22 cellular contexts compared by ENCODE assay signal in the genomic region with DNA sequence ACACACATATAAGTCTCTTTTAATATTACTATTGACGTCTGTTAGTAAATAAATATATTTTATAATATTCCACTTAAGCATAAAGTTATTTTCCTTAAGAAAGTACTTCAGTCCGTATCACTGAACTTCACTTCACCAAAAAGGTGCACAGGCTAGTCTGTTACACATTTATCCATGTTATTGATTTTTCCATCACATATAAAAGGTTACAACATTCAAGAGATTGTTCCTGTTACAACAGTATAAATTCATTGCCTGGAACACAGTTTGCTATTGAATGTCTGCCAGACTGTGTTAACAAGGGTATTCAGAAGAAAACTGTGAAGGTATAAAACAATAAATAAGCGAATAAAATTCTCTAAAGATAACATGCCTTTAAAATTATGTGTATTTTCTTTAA.
"Had no signal": no experiment of that assay in that cellular context is flagged by ENCODE, and none has a peak within 500 bp of the region (broad histone marks: within the 10 kb centered on the region; RNA-seq: fewer than 3 reads in every experiment).

No MANE protein-coding gene starts in this region.

- H3K27ac ChIP-seq: dorsolateral prefrontal cortex, neutrophil, parathyroid adenoma, spleen, thoracic aorta, tibial nerve, upper lobe of left lung had no signal

- H3K4me3 ChIP-seq: dorsolateral prefrontal cortex, mucosa of descending colon, spleen, thoracic aorta, tibial nerve, upper lobe of left lung had no signal

- H3K4me3 Mint-ChIP-seq: immature natural killer cell; mesothelial cell of epicardium; naive B cell; natural killer cell treated with Interleukin-12 subunit alpha and Interleukin-12 subunit beta and Interleukin-15 and Interleukin-18, amount 100 ng/mL, for 72 hours; neural crest cell; stimulated activated naive B cell treated with anti-CD40 and anti-IgM and Interleukin-4, amounts not matched to agents 10 μg/mL and 1 μg/mL and 100 μg/mL, for 72 hours; stimulated activated naive CD8-positive, alpha-beta T cell treated with anti-CD3 and anti-CD28 coated beads, Interleukin-15, Interleukin-2, amounts not matched to agents 100 ng/mL and 50 ng/mL, for 24 hours had no signal

- H3K36me3 ChIP-seq: neutrophil, spleen, thoracic aorta, tibial nerve, upper lobe of left lung had no signal

- H3K4me1 Mint-ChIP-seq: immature natural killer cell; mesothelial cell of epicardium; naive B cell; neural crest cell; stimulated activated naive B cell treated with anti-CD40 and anti-IgM and Interleukin-4, amounts not matched to agents 10 μg/mL and 1 μg/mL and 100 μg/mL, for 72 hours had no signal

- ATAC-seq: mucosa of descending colon; natural killer cell treated with Interleukin-12 subunit alpha and Interleukin-12 subunit beta and Interleukin-15 and Interleukin-18, amount 100 ng/mL, for 72 hours; sciatic nerve; stimulated activated naive B cell treated with anti-CD40 and anti-IgM and Interleukin-4, amounts not matched to agents 10 μg/mL and 1 μg/mL and 100 μg/mL, for 72 hours had no signal

- H3K4me1 ChIP-seq: parathyroid adenoma, spleen, tibial nerve, upper lobe of left lung had no signal

- H3K36me3 Mint-ChIP-seq: immature natural killer cell; mesothelial cell of epicardium; naive B cell; natural killer cell treated with Interleukin-12 subunit alpha and Interleukin-12 subunit beta and Interleukin-15 and Interleukin-18, amount 100 ng/mL, for 72 hours; stimulated activated naive B cell treated with anti-CD40 and anti-IgM and Interleukin-4, amounts not matched to agents 10 μg/mL and 1 μg/mL and 100 μg/mL, for 72 hours had no signal

- DNase-seq: dorsolateral prefrontal cortex; effector CD4-positive, alpha-beta T cell; hypothalamus; immature natural killer cell; mesenchymal stem cell; mucosa of descending colon; naive B cell; spleen; stimulated activated CD4-positive, alpha-beta T cell treated with anti-CD3 and anti-CD28 coated beads, Interleukin-15, amount 100 ng/mL, for 24 hours; stimulated activated CD4-positive, alpha-beta T cell treated with anti-CD3 and anti-CD28 coated beads, Interleukin-2, amount 100 ng/mL, for 48 hours; stimulated activated naive B cell treated with anti-CD40 and anti-IgM and Interleukin-4, amounts not matched to agents 10 μg/mL and 1 μg/mL and 100 μg/mL, for 72 hours; upper lobe of left lung had no signal

- H3K27me3 Mint-ChIP-seq: naive B cell; natural killer cell treated with Interleukin-12 subunit alpha and Interleukin-12 subunit beta and Interleukin-15 and Interleukin-18, amount 100 ng/mL, for 72 hours; progenitor cell of endocrine pancreas; stimulated activated naive B cell treated with anti-CD40 and anti-IgM and Interleukin-4, amounts not matched to agents 10 μg/mL and 1 μg/mL and 100 μg/mL, for 72 hours; stimulated activated naive CD8-positive, alpha-beta T cell treated with anti-CD3 and anti-CD28 coated beads, Interleukin-15, Interleukin-2, amounts not matched to agents 100 ng/mL and 50 ng/mL, for 24 hours had no signal

- H3K9me3 Mint-ChIP-seq: neural crest cell had no signal

- H3K9me3 ChIP-seq: mucosa of descending colon, neutrophil, thoracic aorta, tibial nerve, upper lobe of left lung had no signal

- H3K27me3 ChIP-seq: dorsolateral prefrontal cortex, neutrophil, spleen, tibial nerve, upper lobe of left lung had no signal

- H3K27ac Mint-ChIP-seq: immature natural killer cell; mesothelial cell of epicardium; natural killer cell treated with Interleukin-12 subunit alpha and Interleukin-12 subunit beta and Interleukin-15 and Interleukin-18, amount 100 ng/mL, for 72 hours; progenitor cell of endocrine pancreas; stimulated activated naive B cell treated with anti-CD40 and anti-IgM and Interleukin-4, amounts not matched to agents 10 μg/mL and 1 μg/mL and 100 μg/mL, for 72 hours had no signal
